ENCODE assay signal across 1 cellular context in genomic region chr3:157360044-157360443, GRCh38.
TF ChIP-seq lines count a peak whose summit lies in the region.

No MANE protein-coding gene starts in this region.

TF ChIP-seq in SK-N-SH, 30 proteins besides CTCF, POLR2A, EP300 and RAD21 (continued from another document):
- no peak for TF ChIP-seq IRF3 (IDR thresholded peaks at IDR 0.05; ENCODE audit: low read depth, low read length)
- TF ChIP-seq YY1 (IDR thresholded peaks at IDR 0.05; ENCODE audit: low read depth), result peak; percentile 54; the same call in 1 of the 2 replicates
- TF ChIP-seq SIN3A (IDR thresholded peaks at IDR 0.05; ENCODE audit: borderline replicate concordance, low read depth, low read length), result peak; percentile 87; the same call in 1 of the 2 replicates
- TF ChIP-seq USF2 (IDR thresholded peaks at IDR 0.05; ENCODE audit: borderline replicate concordance, low read depth, low read length), result no peak
- TF ChIP-seq MAX (IDR thresholded peaks at IDR 0.05; ENCODE audit: low read depth), result peak; percentile 80
- no peak for TF ChIP-seq GATA2 (CRISPR knock-in tag; IDR thresholded peaks at IDR 0.05)
- no peak for TF ChIP-seq TAF1 (IDR thresholded peaks at IDR 0.05; ENCODE audit: borderline replicate concordance, low read depth, low read length)
- peak; percentile 99 for TF ChIP-seq TCF12 (IDR thresholded peaks at IDR 0.05)
- TF ChIP-seq TEAD4 (IDR thresholded peaks at IDR 0.05; ENCODE audit: borderline replicate concordance, insufficient read depth), result peak; percentile 100
- TF ChIP-seq ZBTB33 (IDR thresholded peaks at IDR 0.05; ENCODE audit: borderline replicate concordance, low read depth), result peak; percentile 84; the same call in 1 of the 2 replicates
- peak; percentile 98 for TF ChIP-seq FOXM1 (IDR thresholded peaks at IDR 0.05; ENCODE audit: low read depth)
- peak; percentile 98 for TF ChIP-seq FOSL2 (IDR thresholded peaks at IDR 0.05; ENCODE audit: borderline replicate concordance, low read depth)
- TF ChIP-seq NRF1 (IDR thresholded peaks at IDR 0.05; ENCODE audit: low read depth, low read length), result no peak
- TF ChIP-seq MXI1 (IDR thresholded peaks at IDR 0.05; ENCODE audit: low read depth, low read length), result no peak
- peak; percentile 86; the same call in 1 of the 2 replicates for TF ChIP-seq POLR2AphosphoS5 (IDR thresholded peaks at IDR 0.05; ENCODE audit: low read depth, low read length)
- peak; percentile 97 for TF ChIP-seq NFIC (IDR thresholded peaks at IDR 0.05; ENCODE audit: borderline replicate concordance)
- no peak for TF ChIP-seq CHD2 (IDR thresholded peaks at IDR 0.05; ENCODE audit: low read length, partially characterized antibody)
- 0 out of 2 replicates have a peak, but pooled peaks have one; percentile 39 for TF ChIP-seq GABPA (IDR thresholded peaks at IDR 0.05; ENCODE audit: low read depth)
- peak; percentile 85 for TF ChIP-seq MEF2A (IDR thresholded peaks at IDR 0.05; ENCODE audit: borderline replicate concordance, low read depth)
- TF ChIP-seq RXRA (IDR thresholded peaks at IDR 0.05; ENCODE audit: borderline replicate concordance, low read depth), result peak; percentile 96
